3 cellular contexts compared by ENCODE assay signal in the genomic region with DNA sequence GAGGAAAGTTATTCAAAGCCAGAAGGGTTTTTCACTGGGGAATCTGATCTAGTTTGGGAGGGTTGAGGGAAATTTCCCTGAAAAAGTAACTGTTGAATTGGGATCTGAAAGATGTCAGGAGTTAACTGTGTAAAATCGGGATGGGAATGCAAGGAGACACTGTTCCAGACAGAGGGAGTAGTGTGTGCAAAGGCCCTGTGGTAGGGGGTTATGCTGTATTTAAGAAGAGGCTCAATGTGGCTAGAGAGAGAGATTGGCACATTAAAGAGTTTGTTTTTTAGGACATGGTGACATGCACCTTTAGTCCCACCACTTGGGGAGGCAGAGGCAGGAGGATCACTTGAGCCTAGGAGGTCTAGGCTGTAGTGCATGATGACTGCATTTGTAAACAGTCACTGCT.
TF ChIP-seq lines count a peak whose summit lies in the region.

No MANE protein-coding gene starts in this region.

TF ChIP-seq in HCT116, 20 proteins besides CTCF, POLR2A, EP300 and RAD21:
- TF ChIP-seq CBX3 (IDR thresholded peaks at IDR 0.05; ENCODE audit: low read depth) = 0 out of 2 replicates have a peak, but pooled peaks have one; percentile 23
- TF ChIP-seq, protein P1, sequence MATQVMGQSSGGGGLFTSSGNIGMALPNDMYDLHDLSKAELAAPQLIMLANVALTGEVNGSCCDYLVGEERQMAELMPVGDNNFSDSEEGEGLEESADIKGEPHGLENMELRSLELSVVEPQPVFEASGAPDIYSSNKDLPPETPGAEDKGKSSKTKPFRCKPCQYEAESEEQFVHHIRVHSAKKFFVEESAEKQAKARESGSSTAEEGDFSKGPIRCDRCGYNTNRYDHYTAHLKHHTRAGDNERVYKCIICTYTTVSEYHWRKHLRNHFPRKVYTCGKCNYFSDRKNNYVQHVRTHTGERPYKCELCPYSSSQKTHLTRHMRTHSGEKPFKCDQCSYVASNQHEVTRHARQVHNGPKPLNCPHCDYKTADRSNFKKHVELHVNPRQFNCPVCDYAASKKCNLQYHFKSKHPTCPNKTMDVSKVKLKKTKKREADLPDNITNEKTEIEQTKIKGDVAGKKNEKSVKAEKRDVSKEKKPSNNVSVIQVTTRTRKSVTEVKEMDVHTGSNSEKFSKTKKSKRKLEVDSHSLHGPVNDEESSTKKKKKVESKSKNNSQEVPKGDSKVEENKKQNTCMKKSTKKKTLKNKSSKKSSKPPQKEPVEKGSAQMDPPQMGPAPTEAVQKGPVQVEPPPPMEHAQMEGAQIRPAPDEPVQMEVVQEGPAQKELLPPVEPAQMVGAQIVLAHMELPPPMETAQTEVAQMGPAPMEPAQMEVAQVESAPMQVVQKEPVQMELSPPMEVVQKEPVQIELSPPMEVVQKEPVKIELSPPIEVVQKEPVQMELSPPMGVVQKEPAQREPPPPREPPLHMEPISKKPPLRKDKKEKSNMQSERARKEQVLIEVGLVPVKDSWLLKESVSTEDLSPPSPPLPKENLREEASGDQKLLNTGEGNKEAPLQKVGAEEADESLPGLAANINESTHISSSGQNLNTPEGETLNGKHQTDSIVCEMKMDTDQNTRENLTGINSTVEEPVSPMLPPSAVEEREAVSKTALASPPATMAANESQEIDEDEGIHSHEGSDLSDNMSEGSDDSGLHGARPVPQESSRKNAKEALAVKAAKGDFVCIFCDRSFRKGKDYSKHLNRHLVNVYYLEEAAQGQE (IDR thresholded peaks at IDR 0.05; ENCODE audit: low read depth) = no peak

TF ChIP-seq in WTC11, 78 proteins besides CTCF, POLR2A, EP300 and RAD21 (continues in another document):
- TF ChIP-seq RORB (CRISPR knock-in tag; IDR thresholded peaks at IDR 0.05) (no peak), ZNF263 (CRISPR knock-in tag; IDR thresholded peaks at IDR 0.05; ENCODE audit: low read depth) (no peak), NR2C2 (CRISPR knock-in tag; IDR thresholded peaks at IDR 0.05) (no peak), NFATC4 (CRISPR knock-in tag; IDR thresholded peaks at IDR 0.05) (no peak), ZNF121 (CRISPR knock-in tag; IDR thresholded peaks at IDR 0.05) (no peak)
- TF ChIP-seq, protein P2, sequence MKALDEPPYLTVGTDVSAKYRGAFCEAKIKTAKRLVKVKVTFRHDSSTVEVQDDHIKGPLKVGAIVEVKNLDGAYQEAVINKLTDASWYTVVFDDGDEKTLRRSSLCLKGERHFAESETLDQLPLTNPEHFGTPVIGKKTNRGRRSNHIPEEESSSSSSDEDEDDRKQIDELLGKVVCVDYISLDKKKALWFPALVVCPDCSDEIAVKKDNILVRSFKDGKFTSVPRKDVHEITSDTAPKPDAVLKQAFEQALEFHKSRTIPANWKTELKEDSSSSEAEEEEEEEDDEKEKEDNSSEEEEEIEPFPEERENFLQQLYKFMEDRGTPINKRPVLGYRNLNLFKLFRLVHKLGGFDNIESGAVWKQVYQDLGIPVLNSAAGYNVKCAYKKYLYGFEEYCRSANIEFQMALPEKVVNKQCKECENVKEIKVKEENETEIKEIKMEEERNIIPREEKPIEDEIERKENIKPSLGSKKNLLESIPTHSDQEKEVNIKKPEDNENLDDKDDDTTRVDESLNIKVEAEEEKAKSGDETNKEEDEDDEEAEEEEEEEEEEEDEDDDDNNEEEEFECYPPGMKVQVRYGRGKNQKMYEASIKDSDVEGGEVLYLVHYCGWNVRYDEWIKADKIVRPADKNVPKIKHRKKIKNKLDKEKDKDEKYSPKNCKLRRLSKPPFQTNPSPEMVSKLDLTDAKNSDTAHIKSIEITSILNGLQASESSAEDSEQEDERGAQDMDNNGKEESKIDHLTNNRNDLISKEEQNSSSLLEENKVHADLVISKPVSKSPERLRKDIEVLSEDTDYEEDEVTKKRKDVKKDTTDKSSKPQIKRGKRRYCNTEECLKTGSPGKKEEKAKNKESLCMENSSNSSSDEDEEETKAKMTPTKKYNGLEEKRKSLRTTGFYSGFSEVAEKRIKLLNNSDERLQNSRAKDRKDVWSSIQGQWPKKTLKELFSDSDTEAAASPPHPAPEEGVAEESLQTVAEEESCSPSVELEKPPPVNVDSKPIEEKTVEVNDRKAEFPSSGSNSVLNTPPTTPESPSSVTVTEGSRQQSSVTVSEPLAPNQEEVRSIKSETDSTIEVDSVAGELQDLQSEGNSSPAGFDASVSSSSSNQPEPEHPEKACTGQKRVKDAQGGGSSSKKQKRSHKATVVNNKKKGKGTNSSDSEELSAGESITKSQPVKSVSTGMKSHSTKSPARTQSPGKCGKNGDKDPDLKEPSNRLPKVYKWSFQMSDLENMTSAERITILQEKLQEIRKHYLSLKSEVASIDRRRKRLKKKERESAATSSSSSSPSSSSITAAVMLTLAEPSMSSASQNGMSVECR (CRISPR knock-in tag; IDR thresholded peaks at IDR 0.05; ENCODE audit: borderline replicate concordance) = no peak
- TF ChIP-seq, protein P3, sequence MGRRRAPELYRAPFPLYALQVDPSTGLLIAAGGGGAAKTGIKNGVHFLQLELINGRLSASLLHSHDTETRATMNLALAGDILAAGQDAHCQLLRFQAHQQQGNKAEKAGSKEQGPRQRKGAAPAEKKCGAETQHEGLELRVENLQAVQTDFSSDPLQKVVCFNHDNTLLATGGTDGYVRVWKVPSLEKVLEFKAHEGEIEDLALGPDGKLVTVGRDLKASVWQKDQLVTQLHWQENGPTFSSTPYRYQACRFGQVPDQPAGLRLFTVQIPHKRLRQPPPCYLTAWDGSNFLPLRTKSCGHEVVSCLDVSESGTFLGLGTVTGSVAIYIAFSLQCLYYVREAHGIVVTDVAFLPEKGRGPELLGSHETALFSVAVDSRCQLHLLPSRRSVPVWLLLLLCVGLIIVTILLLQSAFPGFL (CRISPR knock-in tag; IDR thresholded peaks at IDR 0.05; ENCODE audit: borderline replicate concordance) = no peak
- TF ChIP-seq, protein P4, sequence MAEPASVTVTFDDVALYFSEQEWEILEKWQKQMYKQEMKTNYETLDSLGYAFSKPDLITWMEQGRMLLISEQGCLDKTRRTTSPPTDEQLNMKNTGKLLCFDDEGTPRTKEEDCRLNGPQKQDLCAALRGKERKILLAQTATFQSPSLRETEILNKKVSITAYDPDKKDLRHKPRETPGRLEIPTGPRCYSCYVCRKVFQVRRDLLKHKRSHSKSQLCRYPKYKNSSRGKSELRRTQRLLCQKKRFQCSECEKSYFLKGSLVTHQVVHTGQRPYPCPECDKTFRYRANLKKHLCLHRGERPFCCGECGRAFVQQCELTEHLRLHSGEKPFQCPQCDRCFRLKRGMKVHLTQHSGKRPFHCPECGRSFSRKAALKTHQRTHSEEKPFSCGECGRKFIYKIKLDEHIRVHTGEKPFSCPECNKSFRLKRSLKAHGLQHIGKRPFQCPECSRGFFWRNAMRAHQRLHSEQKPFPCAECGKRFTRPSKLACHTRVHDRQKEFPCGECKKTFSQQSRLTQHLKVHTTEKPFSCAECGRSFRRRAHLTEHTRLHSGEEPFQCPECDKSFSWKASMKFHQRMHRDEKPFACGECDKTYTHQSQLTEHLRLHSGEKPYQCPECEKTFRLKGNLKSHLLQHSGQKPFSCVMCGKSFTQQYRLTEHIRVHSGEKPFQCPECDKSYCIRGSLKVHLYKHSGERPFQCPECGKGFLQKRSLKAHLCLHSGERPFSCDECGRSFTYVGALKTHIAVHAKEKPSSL (CRISPR knock-in tag; conservative IDR thresholded peaks at IDR 0.05) = no peak
- TF ChIP-seq, protein P5, sequence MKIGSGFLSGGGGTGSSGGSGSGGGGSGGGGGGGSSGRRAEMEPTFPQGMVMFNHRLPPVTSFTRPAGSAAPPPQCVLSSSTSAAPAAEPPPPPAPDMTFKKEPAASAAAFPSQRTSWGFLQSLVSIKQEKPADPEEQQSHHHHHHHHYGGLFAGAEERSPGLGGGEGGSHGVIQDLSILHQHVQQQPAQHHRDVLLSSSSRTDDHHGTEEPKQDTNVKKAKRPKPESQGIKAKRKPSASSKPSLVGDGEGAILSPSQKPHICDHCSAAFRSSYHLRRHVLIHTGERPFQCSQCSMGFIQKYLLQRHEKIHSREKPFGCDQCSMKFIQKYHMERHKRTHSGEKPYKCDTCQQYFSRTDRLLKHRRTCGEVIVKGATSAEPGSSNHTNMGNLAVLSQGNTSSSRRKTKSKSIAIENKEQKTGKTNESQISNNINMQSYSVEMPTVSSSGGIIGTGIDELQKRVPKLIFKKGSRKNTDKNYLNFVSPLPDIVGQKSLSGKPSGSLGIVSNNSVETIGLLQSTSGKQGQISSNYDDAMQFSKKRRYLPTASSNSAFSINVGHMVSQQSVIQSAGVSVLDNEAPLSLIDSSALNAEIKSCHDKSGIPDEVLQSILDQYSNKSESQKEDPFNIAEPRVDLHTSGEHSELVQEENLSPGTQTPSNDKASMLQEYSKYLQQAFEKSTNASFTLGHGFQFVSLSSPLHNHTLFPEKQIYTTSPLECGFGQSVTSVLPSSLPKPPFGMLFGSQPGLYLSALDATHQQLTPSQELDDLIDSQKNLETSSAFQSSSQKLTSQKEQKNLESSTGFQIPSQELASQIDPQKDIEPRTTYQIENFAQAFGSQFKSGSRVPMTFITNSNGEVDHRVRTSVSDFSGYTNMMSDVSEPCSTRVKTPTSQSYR (CRISPR knock-in tag; IDR thresholded peaks at IDR 0.05) = no peak

TF ChIP-seq in HepG2, 621 proteins besides CTCF, POLR2A, EP300 and RAD21:
- TF ChIP-seq ZFAT (CRISPR knock-in tag; conservative IDR thresholded peaks at IDR 0.05) (no peak), HMG20A (CRISPR knock-in tag; IDR thresholded peaks at IDR 0.05; ENCODE audit: borderline replicate concordance) (no peak)
- TF ChIP-seq, protein P6, sequence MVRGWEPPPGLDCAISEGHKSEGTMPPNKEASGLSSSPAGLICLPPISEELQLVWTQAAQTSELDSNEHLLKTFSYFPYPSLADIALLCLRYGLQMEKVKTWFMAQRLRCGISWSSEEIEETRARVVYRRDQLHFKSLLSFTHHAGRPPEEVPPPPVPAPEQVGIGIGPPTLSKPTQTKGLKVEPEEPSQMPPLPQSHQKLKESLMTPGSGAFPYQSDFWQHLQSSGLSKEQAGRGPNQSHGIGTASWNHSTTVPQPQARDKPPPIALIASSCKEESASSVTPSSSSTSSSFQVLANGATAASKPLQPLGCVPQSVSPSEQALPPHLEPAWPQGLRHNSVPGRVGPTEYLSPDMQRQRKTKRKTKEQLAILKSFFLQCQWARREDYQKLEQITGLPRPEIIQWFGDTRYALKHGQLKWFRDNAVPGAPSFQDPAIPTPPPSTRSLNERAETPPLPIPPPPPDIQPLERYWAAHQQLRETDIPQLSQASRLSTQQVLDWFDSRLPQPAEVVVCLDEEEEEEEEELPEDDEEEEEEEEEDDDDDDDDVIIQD (CRISPR knock-in tag; IDR thresholded peaks at IDR 0.05; ENCODE audit: low read depth) = no peak
- TF ChIP-seq, protein P7, sequence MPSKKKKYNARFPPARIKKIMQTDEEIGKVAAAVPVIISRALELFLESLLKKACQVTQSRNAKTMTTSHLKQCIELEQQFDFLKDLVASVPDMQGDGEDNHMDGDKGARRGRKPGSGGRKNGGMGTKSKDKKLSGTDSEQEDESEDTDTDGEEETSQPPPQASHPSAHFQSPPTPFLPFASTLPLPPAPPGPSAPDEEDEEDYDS (CRISPR knock-in tag; IDR thresholded peaks at IDR 0.05) = no peak
TF ChIP-seq in HepG2: peak in this region for 0.
